In genomic region chr6:157909282-157909664, GRCh38 we compare ENCODE assay signal across 18 cellular contexts.
A peak's percentile ranks its signal among the peaks of the same experiment; 100 is the strongest.
DNase-seq lines count a peak whose midpoint lies in the region; ATAC-seq and TF ChIP-seq lines count a peak whose summit lies in the region.
"Had no signal": no experiment of that assay in that cellular context is flagged by ENCODE, and none has a peak within 500 bp of the region (broad histone marks: within the 10 kb centered on the region; RNA-seq: fewer than 3 reads in every experiment).

No MANE protein-coding gene starts in this region.

- in situ Hi-C loops in GM13976 (cut with MboI; ENCODE audit: low sequenced_read_pairs, unreplicated experiment) = no loop called here

- peak; percentile 55 for ATAC-seq in GM21390 (IDR thresholded peaks at IDR 0.05; ENCODE audit: unreplicated experiment)
- peak; percentile 51 for ATAC-seq in HG03159 (IDR thresholded peaks at IDR 0.05; ENCODE audit: unreplicated experiment)
- ATAC-seq in memory B cell (ENCODE audit: low read depth) = peak; percentile 84
- no peak for ATAC-seq in GM19328 (IDR thresholded peaks at IDR 0.05; ENCODE audit: unreplicated experiment)
- ATAC-seq: body of pancreas had no signal

- H3K27ac Mint-ChIP-seq in memory B cell = peak overlapping the region; percentile 31
- H3K27ac Mint-ChIP-seq in activated naive CD4-positive, alpha-beta T cell treated with anti-CD3 and anti-CD28 coated beads, Interleukin-2, amount 10 ng/mL, durations not matched to agents 7 days and 5 days = no peak overlapping the region
- H3K27ac Mint-ChIP-seq: activated CD4-positive, alpha-beta memory T cell treated with anti-CD3 and anti-CD28 coated beads for 36 hours; nephron progenitor cell had no signal

- CTCF ChIA-PET in activated naive CD4-positive, alpha-beta T cell treated with anti-CD3 and anti-CD28 coated beads, Interleukin-2, amount 10 ng/mL, durations not matched to agents 7 days and 5 days (lab: Charles Lee) = interaction anchor here (2.1 kb wide), 1 partner anchor 117 kb away, joined by 6 read pairs; no protein-coding TSS in a partner anchor

- H3K27me3 Mint-ChIP-seq in memory B cell = no peaks in the 10 kb centered on the region
- no peaks in the 10 kb centered on the region for H3K27me3 Mint-ChIP-seq in activated naive CD4-positive, alpha-beta T cell treated with anti-CD3 and anti-CD28 coated beads, Interleukin-2, amount 10 ng/mL, durations not matched to agents 7 days and 5 days
- H3K27me3 Mint-ChIP-seq: activated CD4-positive, alpha-beta memory T cell treated with anti-CD3 and anti-CD28 coated beads for 36 hours had no signal

- no peaks in the 10 kb centered on the region for H3K9me3 Mint-ChIP-seq in memory B cell
- H3K9me3 Mint-ChIP-seq in activated naive CD4-positive, alpha-beta T cell treated with anti-CD3 and anti-CD28 coated beads, Interleukin-2, amount 10 ng/mL, durations not matched to agents 7 days and 5 days = no peaks in the 10 kb centered on the region
- H3K9me3 Mint-ChIP-seq: activated CD4-positive, alpha-beta memory T cell treated with anti-CD3 and anti-CD28 coated beads for 36 hours; activated naive CD4-positive, alpha-beta T cell treated with anti-CD3 and anti-CD28 coated beads, Interleukin-2, amount 50 U/mL, for 72 hours; nephron progenitor cell had no signal

- no peak overlapping the region for H3K4me3 Mint-ChIP-seq in memory B cell
- no peak overlapping the region for H3K4me3 Mint-ChIP-seq in activated naive CD4-positive, alpha-beta T cell treated with anti-CD3 and anti-CD28 coated beads, Interleukin-2, amount 10 ng/mL, durations not matched to agents 7 days and 5 days
- H3K4me3 Mint-ChIP-seq: activated CD4-positive, alpha-beta memory T cell treated with anti-CD3 and anti-CD28 coated beads for 36 hours; nephron progenitor cell had no signal

- peaks cover 29% of the 10 kb centered on the region for H3K4me1 Mint-ChIP-seq in memory B cell
- peaks cover 6% of the 10 kb centered on the region for H3K4me1 Mint-ChIP-seq in activated naive CD4-positive, alpha-beta T cell treated with anti-CD3 and anti-CD28 coated beads, Interleukin-2, amount 10 ng/mL, durations not matched to agents 7 days and 5 days

- peaks cover 29% of the 10 kb centered on the region for H3K36me3 Mint-ChIP-seq in memory B cell
- peaks cover 38% of the 10 kb centered on the region for H3K36me3 Mint-ChIP-seq in activated naive CD4-positive, alpha-beta T cell treated with anti-CD3 and anti-CD28 coated beads, Interleukin-2, amount 10 ng/mL, durations not matched to agents 7 days and 5 days

- DNase-seq in GM13976 (ENCODE audit: low spot score) (peak; percentile 54), memory B cell (ENCODE audit: low spot score in 2 of 2) (no peak), NOMO-1 treated with DMSO at 0.1 percent for 48 hours (lab: John Stamatoyannopoulos, UW; ENCODE audit: unreplicated experiment) (no peak), HUDEP-2 (lab: John Stamatoyannopoulos, UW; ENCODE audit: unreplicated experiment in 76 of 76) (no peak)
- DNase-seq in activated naive CD4-positive, alpha-beta T cell treated with anti-CD3 and anti-CD28 coated beads, Interleukin-2, amount 10 ng/mL, durations not matched to agents 7 days and 5 days = no peak
- DNase-seq: activated CD4-positive, alpha-beta memory T cell treated with anti-CD3 and anti-CD28 coated beads for 36 hours; Caco-2; mesenchymal stem cell; NCI-H2029; nephron progenitor cell; NK-92 treated with Interleukin-12 subunit alpha and Interleukin-12 subunit beta, amount 100 ng/mL, for 24 hours; posterior cingulate gyrus; stimulated activated CD4-positive, alpha-beta T cell treated with anti-CD3 and anti-CD28 coated beads, Interleukin-2, amount 100 ng/mL, for 48 hours had no signal

- TF ChIP-seq CTCF in GM13976 (IDR thresholded peaks at IDR 0.05; ENCODE audit: borderline replicate concordance, control extremely low read depth, extremely low read depth, insufficient read depth, missing control alignments) = no peak
